ENCODE assay signal across 13 cellular contexts in genomic region chr10:54368984-54369383, GRCh38.
"Had no signal": no experiment of that assay in that cellular context is flagged by ENCODE, and none has a peak within 500 bp of the region (broad histone marks: within the 10 kb centered on the region; RNA-seq: fewer than 3 reads in every experiment).

No MANE protein-coding gene starts in this region.

- H3K9me3 Mint-ChIP-seq: activated CD4-positive, alpha-beta T cell treated with anti-CD3 and anti-CD28 coated beads, Interleukin-2, amount 10 ng/mL, durations not matched to agents 7 days and 5 days; naive B cell had no signal

- H3K4me3 ChIP-seq: gastroesophageal sphincter, heart right ventricle, thoracic aorta had no signal

- H3K4me3 Mint-ChIP-seq: activated CD4-positive, alpha-beta T cell treated with anti-CD3 and anti-CD28 coated beads, Interleukin-2, amount 10 ng/mL, durations not matched to agents 7 days and 5 days; activated naive CD8-positive, alpha-beta T cell; naive B cell; stimulated activated effector memory CD8-positive, alpha-beta T cell treated with anti-CD3 and anti-CD28 coated beads, Interleukin-12 subunit alpha, Interleukin-12 subunit beta, amount 100 ng/mL, for 72 hours had no signal

- H3K36me3 Mint-ChIP-seq: activated naive CD8-positive, alpha-beta T cell; naive B cell; stimulated activated effector memory CD8-positive, alpha-beta T cell treated with anti-CD3 and anti-CD28 coated beads, Interleukin-12 subunit alpha, Interleukin-12 subunit beta, amount 100 ng/mL, for 72 hours had no signal

- DNase-seq: activated CD4-positive, alpha-beta T cell treated with anti-CD3 and anti-CD28 coated beads, Interleukin-2, amount 10 ng/mL, durations not matched to agents 7 days and 5 days; activated gamma-delta T cell treated with Interleukin-2 at 50 U/mL for 16 hours; amniotic stem cell; heart right ventricle; islet precursor cell; naive B cell; stimulated activated CD4-positive, alpha-beta T cell treated with anti-CD3 and anti-CD28 coated beads, Interleukin-12 subunit alpha, Interleukin-12 subunit beta, amount 100 ng/mL, for 4 hours; stimulated activated CD4-positive, alpha-beta T cell treated with anti-CD3 and anti-CD28 coated beads, Interleukin-2, amount 100 ng/mL, for 24 hours had no signal

- H3K27me3 Mint-ChIP-seq: activated CD4-positive, alpha-beta T cell treated with anti-CD3 and anti-CD28 coated beads, Interleukin-2, amount 10 ng/mL, durations not matched to agents 7 days and 5 days; activated naive CD8-positive, alpha-beta T cell; naive B cell had no signal

- H3K27ac Mint-ChIP-seq: activated CD4-positive, alpha-beta T cell treated with anti-CD3 and anti-CD28 coated beads, Interleukin-2, amount 10 ng/mL, durations not matched to agents 7 days and 5 days; activated naive CD8-positive, alpha-beta T cell; naive B cell; stimulated activated effector memory CD8-positive, alpha-beta T cell treated with anti-CD3 and anti-CD28 coated beads, Interleukin-12 subunit alpha, Interleukin-12 subunit beta, amount 100 ng/mL, for 72 hours had no signal

- ATAC-seq: gastroesophageal sphincter; heart right ventricle; left lobe of liver; stimulated activated effector memory CD8-positive, alpha-beta T cell treated with anti-CD3 and anti-CD28 coated beads, Interleukin-12 subunit alpha, Interleukin-12 subunit beta, amount 100 ng/mL, for 72 hours had no signal

- H3K27me3 ChIP-seq: gastroesophageal sphincter, heart right ventricle had no signal

- H3K36me3 ChIP-seq: gastroesophageal sphincter, heart right ventricle, thoracic aorta had no signal

- H3K4me1 Mint-ChIP-seq: activated CD4-positive, alpha-beta T cell treated with anti-CD3 and anti-CD28 coated beads, Interleukin-2, amount 10 ng/mL, durations not matched to agents 7 days and 5 days; naive B cell; stimulated activated effector memory CD8-positive, alpha-beta T cell treated with anti-CD3 and anti-CD28 coated beads, Interleukin-12 subunit alpha, Interleukin-12 subunit beta, amount 100 ng/mL, for 72 hours had no signal
